In genomic region chr6:11223296-11223695, GRCh38 we compare ENCODE assay signal across 10 cellular contexts. TPM values are rescaled to one million over a fixed set of nuclear protein-coding genes. Genes with fewer than 3 reads are reported as not detected.
A peak's percentile ranks its signal among the peaks of the same experiment; 100 is the strongest.
DNase-seq lines count a peak whose midpoint lies in the region; ATAC-seq, FAIRE-seq and TF ChIP-seq lines count a peak whose summit lies in the region.
"Had no signal": no experiment of that assay in that cellular context is flagged by ENCODE, and none has a peak within 500 bp of the region (broad histone marks: within the 10 kb centered on the region; RNA-seq: fewer than 3 reads in every experiment).

No MANE protein-coding gene starts in this region.

- H3K27ac ChIP-seq in HepG2 (ENCODE audit: extremely low read length, insufficient read depth, low read length) (peak overlapping the region; percentile 31), right lobe of liver (peak overlapping the region in 1 of 3 donors; percentile 18), mammary epithelial cell (ENCODE audit: insufficient read depth, low read depth, low read length) (peak overlapping the region; percentile 58), muscle layer of duodenum (ENCODE audit: low read length) (peak overlapping the region; percentile 40), hepatocyte (no peak overlapping the region)
- H3K27ac ChIP-seq: BLaER1 treated with 17β-estradiol and CSF1 and Interleukin-3, amounts not matched to agents 10 nM and 100 nM had no signal

- no peaks in the 10 kb centered on the region for H3K9me3 ChIP-seq in HepG2 (ENCODE audit: low read length)
- H3K9me3 ChIP-seq in right lobe of liver = no peaks in the 10 kb centered on the region
- no peaks in the 10 kb centered on the region for H3K9me3 ChIP-seq in mammary epithelial cell (replicated peaks; ENCODE audit: insufficient read depth, low read length)
- H3K9me3 ChIP-seq in muscle layer of duodenum (ENCODE audit: control insufficient read depth in 1 of 2, low read length in 2 of 2) = no peaks in the 10 kb centered on the region
- H3K9me3 ChIP-seq in hepatocyte (ENCODE audit: low read depth) = no peaks in the 10 kb centered on the region

- intact Hi-C loops in HepG2 (cut with micrococcal nuclease; ENCODE audit: unreplicated experiment) = no loop called here
- intact Hi-C loops in right lobe of liver (cut with DNase I) = no loop called here
- intact Hi-C loops in mammary epithelial cell (cut with micrococcal nuclease) = loop anchor here (2.0 kb wide), 1 partner anchor 50 kb away; no protein-coding TSS in a partner anchor

- POLR2A ChIA-PET in HepG2 (lab: Yijun Ruan, JAX) = interaction anchor here (1.0 to 7.7 kb wide), 3 partner anchors 9 to 35 kb away, joined by 4 to 106 read pairs (median 4); partner anchors contain the start of gene NEDD9

- WGBS in HepG2 (ENCODE audit: low lambda C conversion rate) = 94% methylated on average over 4 of the region's 4 CpGs
- WGBS in right lobe of liver (ENCODE audit: insufficient coverage, low coverage, low lambda C conversion rate, missing lambda C conversion rate) = 97% methylated on average over 4 of the region's 4 CpGs
- WGBS in mammary epithelial cell (ENCODE audit: low coverage, missing lambda C conversion rate) = 3% methylated on average over 4 of the region's 4 CpGs
- whole genome bisulfite sequencing in hepatocyte (ENCODE audit: low lambda C conversion rate, missing lambda C conversion rate) = 96% methylated on average over 4 of the region's 4 CpGs

- H3K9me2 ChIP-seq in hepatocyte (replicated peaks; ENCODE audit: insufficient read depth) = no peaks in the 10 kb centered on the region

- dilution Hi-C loops in mammary epithelial cell (cut with HindIII; ENCODE audit: low sequenced_read_pairs) = no loop called here

- CTCF ChIA-PET in HepG2 (lab: Yijun Ruan, JAX; ENCODE audit: low intra/inter-chr PET ratio, low total read pairs) = no interaction called here
- CTCF ChIA-PET in mammary epithelial cell (lab: Charles Lee; ENCODE audit: low non-redundant PET) = interaction anchor here (0.7 to 1.0 kb wide), 2 partner anchors 16 to 406 kb away, joined by 3 to 5 read pairs; no protein-coding TSS in a partner anchor

- H3K4me3 ChIP-seq in HepG2 (replicated peaks in 1 of 3; ENCODE audit: insufficient read depth in 1 of 3, low read depth in 2 of 3, low read length in 3 of 3) (peak overlapping the region; percentile 6 to 49 (median 15)), right lobe of liver (no peak overlapping the region), mammary epithelial cell (replicated peaks in 1 of 3; ENCODE audit: insufficient read depth in 1 of 3, low read depth in 2 of 3, low read length in 3 of 3) (no peak overlapping the region), muscle layer of duodenum (ENCODE audit: low read depth in 1 of 2, low read length in 2 of 2) (no peak overlapping the region), hepatocyte (no peak overlapping the region)
- H3K4me3 ChIP-seq: BLaER1 treated with 17β-estradiol and CSF1 and Interleukin-3, amounts not matched to agents 10 nM and 100 nM had no signal

- peaks cover 97% of the 10 kb centered on the region for H4K20me1 ChIP-seq in HepG2 (ENCODE audit: insufficient read depth, low read length)
- H4K20me1 ChIP-seq in mammary epithelial cell (ENCODE audit: insufficient read depth, low read length) = no peaks in the 10 kb centered on the region
- peaks cover 14% of the 10 kb centered on the region for H4K20me1 ChIP-seq in hepatocyte (ENCODE audit: insufficient read depth, poor library complexity, severe bottlenecking)

- TF ChIP-seq EP300 in HepG2 (IDR thresholded peaks at IDR 0.05; ENCODE audit: low read depth in 2 of 2, low read length in 2 of 2) (no peak), HepG2 (CRISPR knock-in tag; IDR thresholded peaks at IDR 0.05; ENCODE audit: borderline replicate concordance) (no peak)

- peak overlapping the region; percentile 79 for H3K4me2 ChIP-seq in HepG2 (ENCODE audit: low read depth, low read length)
- H3K4me2 ChIP-seq in mammary epithelial cell (ENCODE audit: insufficient read depth, low read depth, low read length) = peak overlapping the region; percentile 69
- H3K4me2 ChIP-seq in hepatocyte = no peak overlapping the region

- BruUV-seq in HepG2 (replicated peaks; lab: Mats Ljungman, UMichigan) = no TSS peak
- no TSS peak for BruUV-seq in mammary epithelial cell (replicated peaks; lab: Mats Ljungman, UMichigan)

- no peak for TF ChIP-seq RAD21 in HepG2 (CRISPR knock-in tag; IDR thresholded peaks at IDR 0.05)

- H3K27me3 ChIP-seq in HepG2 (ENCODE audit: control insufficient read depth in 1 of 2, insufficient read depth in 2 of 2, low read length in 2 of 2) (no peaks in the 10 kb centered on the region), right lobe of liver (no peaks in the 10 kb centered on the region), mammary epithelial cell (ENCODE audit: insufficient read depth, low read length) (no peaks in the 10 kb centered on the region), muscle layer of duodenum (ENCODE audit: low read depth, low read length) (no peaks in the 10 kb centered on the region), hepatocyte (no peaks in the 10 kb centered on the region)
- H3K27me3 ChIP-seq: BLaER1 treated with 17β-estradiol and CSF1 and Interleukin-3, amounts not matched to agents 10 nM and 100 nM had no signal

- FAIRE-seq in HepG2 (lab: Jason Lieb, UNC) = no peak

- peaks cover 100% of the 10 kb centered on the region for H3K4me1 ChIP-seq in HepG2 (ENCODE audit: insufficient read depth, low read length)
- H3K4me1 ChIP-seq in right lobe of liver = peaks cover 0 to 16% (median 4%) of the 10 kb centered on the region in 4 donors
- H3K4me1 ChIP-seq in mammary epithelial cell (ENCODE audit: insufficient read depth, low read length) = peaks cover 31% of the 10 kb centered on the region
- peaks cover 6% of the 10 kb centered on the region in 2 donors for H3K4me1 ChIP-seq in muscle layer of duodenum (ENCODE audit: control insufficient read depth in 1 of 2, insufficient read depth in 2 of 2, low read length in 2 of 2)
- peaks cover 15% of the 10 kb centered on the region for H3K4me1 ChIP-seq in hepatocyte (ENCODE audit: insufficient read depth)

- DNase-seq in HepG2 (ENCODE audit: low spot score) (no peak), right lobe of liver (no peak), mammary epithelial cell (peak; percentile 52), H4 (ENCODE audit: low spot score) (no peak), SHP77 (lab: John Stamatoyannopoulos, UW) (no peak), hepatocyte (ENCODE audit: low spot score) (no peak)
- DNase-seq: GOT3 had no signal

- ATAC-seq in HepG2 (no peak), right lobe of liver (no peak), esophagus mucosa (no peak)

- in situ Hi-C loops in HepG2 (cut with HindIII; ENCODE audit: extremely low pct_ligation_motif_present, low pct_unique_long_range_greater_than_20kb) (no loop called here), mammary epithelial cell (cut with MboI; ENCODE audit: low sequenced_read_pairs in 2 of 2) (loop anchor here in 1 of 2 donors (10.0 kb wide), 1 partner anchor 122 kb away; no protein-coding TSS in a partner anchor)

- no peak overlapping the region for H2AFZ ChIP-seq in HepG2 (ENCODE audit: low read length)
- H2AFZ ChIP-seq in mammary epithelial cell (ENCODE audit: low read depth, low read length) = peak overlapping the region; percentile 28
- H2AFZ ChIP-seq in hepatocyte = no peak overlapping the region

- TF ChIP-seq CTCF in HepG2 (CRISPR knock-in tag; IDR thresholded peaks at IDR 0.05) = no peak
- TF ChIP-seq CTCF in right lobe of liver (IDR thresholded peaks at IDR 0.05) = no peak
- TF ChIP-seq CTCF in mammary epithelial cell (conservative IDR thresholded peaks at IDR 0.05 in 1 of 2, IDR thresholded peaks at IDR 0.05 in 1 of 2; ENCODE audit: extremely low read depth in 1 of 2, insufficient read depth in 1 of 2, low read depth in 1 of 2, low read length in 2 of 2) = no peak
- no peak for TF ChIP-seq CTCF in hepatocyte (IDR thresholded peaks at IDR 0.05; ENCODE audit: poor library complexity)

- peaks cover 20 to 65% of the 10 kb centered on the region in 2 experiments for H3K36me3 ChIP-seq in HepG2 (replicated peaks in 1 of 2; ENCODE audit: control insufficient read depth in 1 of 2, insufficient read depth in 2 of 2, low read length in 2 of 2)
- H3K36me3 ChIP-seq in right lobe of liver = no peaks in the 10 kb centered on the region
- H3K36me3 ChIP-seq in mammary epithelial cell (ENCODE audit: insufficient read depth, low read length) = no peaks in the 10 kb centered on the region
- no peaks in the 10 kb centered on the region for H3K36me3 ChIP-seq in muscle layer of duodenum (ENCODE audit: control insufficient read depth in 1 of 2, insufficient read depth in 2 of 2, low read length in 2 of 2)
- no peaks in the 10 kb centered on the region for H3K36me3 ChIP-seq in hepatocyte (replicated peaks; ENCODE audit: insufficient read depth, low read depth)

- peak overlapping the region; percentile 49; the same call in 1 of the 2 replicates for H3K9ac ChIP-seq in HepG2 (ENCODE audit: insufficient read depth, low read depth, low read length)
- H3K9ac ChIP-seq in mammary epithelial cell (ENCODE audit: insufficient read depth, low read length) = no peak overlapping the region
- H3K9ac ChIP-seq: BLaER1 treated with 17β-estradiol and CSF1 and Interleukin-3, amounts not matched to agents 10 nM and 100 nM had no signal

- H3K79me2 ChIP-seq in HepG2 (ENCODE audit: insufficient read depth, low read length) = peaks cover 98% of the 10 kb centered on the region
- peaks cover 46% of the 10 kb centered on the region for H3K79me2 ChIP-seq in mammary epithelial cell (ENCODE audit: insufficient read depth, low read length)
- peaks cover 98% of the 10 kb centered on the region for H3K79me2 ChIP-seq in hepatocyte

- TF ChIP-seq POLR2A in HepG2 (IDR thresholded peaks at IDR 0.05; ENCODE audit: insufficient read depth in 1 of 2, low read depth in 2 of 2, low read length in 2 of 2) = no peak
- TF ChIP-seq POLR2A in right lobe of liver (IDR thresholded peaks at IDR 0.05) = no peak

RNA-seq across cellular contexts. Expression of gene NEDD9, which starts 9.2 kb away (rescaled TPM):
- total RNA-seq in HepG2 (2016; rRNA removed; fragmentation: Illumina TruSeq; extraction: Trizol) = 27.1 and 31.4 TPM in 2 replicates
- total RNA-seq in HepG2 (2016; cell fraction: cytosol; rRNA removed; fragmentation: Illumina TruSeq; extraction: Trizol; ENCODE audit: low read depth) = 3.1 and 3.2 TPM in 2 replicates
- 25.2 and 29.8 TPM in 2 replicates for total RNA-seq in HepG2 (2016; cell fraction: insoluble cytoplasmic fraction; rRNA removed; fragmentation: Illumina TruSeq; extraction: Trizol)
- total RNA-seq in HepG2 (2016; cell fraction: membrane; rRNA removed; fragmentation: Illumina TruSeq; extraction: Trizol) = 11.6 and 12.3 TPM in 2 replicates
- 24.2 and 25.4 TPM in 2 replicates for total RNA-seq in HepG2 (2016; cell fraction: nucleus; rRNA removed; fragmentation: Illumina TruSeq; extraction: Trizol)
- 363 and 389 TPM in 2 replicates for polyA plus RNA-seq in HepG2 (2011; rRNA removed)
- polyA plus RNA-seq in HepG2 (2011; cell fraction: cytosol; rRNA removed) = 249 and 284 TPM in 2 replicates
- polyA plus RNA-seq in HepG2 (2011; cell fraction: nucleus; rRNA removed) = 241 and 254 TPM in 2 replicates
- 141 and 166 TPM in 2 replicates for polyA plus RNA-seq in HepG2 (2012)
- 1.5 and 2.0 TPM in 2 replicates for polyA plus RNA-seq in HepG2 (2016; cell fraction: cytosol; fragmentation: Illumina TruSeq; extraction: Trizol; ENCODE audit: low read depth)
- 26.5 and 29.0 TPM in 2 replicates for polyA plus RNA-seq in HepG2 (2016; cell fraction: insoluble cytoplasmic fraction; fragmentation: Illumina TruSeq; extraction: Trizol; ENCODE audit: low read depth)
- 4.0 and 4.8 TPM in 2 replicates for polyA plus RNA-seq in HepG2 (2016; cell fraction: membrane; fragmentation: Illumina TruSeq; extraction: Trizol; ENCODE audit: low read depth)
- 28.0 and 29.7 TPM in 2 replicates for polyA plus RNA-seq in HepG2 (2016; cell fraction: nucleus; fragmentation: Illumina TruSeq; extraction: Trizol; ENCODE audit: insufficient read depth, low read depth)
- polyA minus RNA-seq in HepG2 (2011; rRNA and poly(A)+ RNA removed; ENCODE audit: low replicate concordance) = 3.4 and 577 TPM in 2 replicates
- 263 and 295 TPM in 2 replicates for polyA minus RNA-seq in HepG2 (2011; cell fraction: cytosol; rRNA and poly(A)+ RNA removed)
- polyA minus RNA-seq in HepG2 (2011; cell fraction: nucleus; rRNA and poly(A)+ RNA removed) = 268 and 334 TPM in 2 replicates
- 10 to 100 TPM in 4 of 6 experiments, 1 to 10 TPM in 2; 5.1 to 59.8 (median 26.2) TPM for total RNA-seq in right lobe of liver
- total RNA-seq in mammary epithelial cell = 10 to 100 TPM in 1 of 2 donors, 1 to 10 TPM in 1; 7.8 to 69.7 TPM
- polyA plus RNA-seq in mammary epithelial cell = 4.8 TPM
- 3.5 TPM for polyA minus RNA-seq in mammary epithelial cell
- 4.1 TPM for total RNA-seq in esophagus mucosa
- 1.2 and 4.0 TPM in 2 replicates for total RNA-seq in H4 (2014; rRNA removed; shearing (Covaris generic))
- 55.1 and 57.3 TPM in 2 replicates for total RNA-seq in hepatocyte
- 59.3 and 67.1 TPM in 2 replicates for polyA plus RNA-seq in hepatocyte

Comparison
In these comparisons a context has a peak if more than half of its experiments do, and no peak if none do; other contexts are left out.
1. H3K4me3 ChIP-seq: peak in HepG2 (3 of 3); none in right lobe of liver (0 of 3), mammary epithelial cell (0 of 3), muscle layer of duodenum (0 of 2) and hepatocyte (single experiment).